In the genomic region with DNA sequence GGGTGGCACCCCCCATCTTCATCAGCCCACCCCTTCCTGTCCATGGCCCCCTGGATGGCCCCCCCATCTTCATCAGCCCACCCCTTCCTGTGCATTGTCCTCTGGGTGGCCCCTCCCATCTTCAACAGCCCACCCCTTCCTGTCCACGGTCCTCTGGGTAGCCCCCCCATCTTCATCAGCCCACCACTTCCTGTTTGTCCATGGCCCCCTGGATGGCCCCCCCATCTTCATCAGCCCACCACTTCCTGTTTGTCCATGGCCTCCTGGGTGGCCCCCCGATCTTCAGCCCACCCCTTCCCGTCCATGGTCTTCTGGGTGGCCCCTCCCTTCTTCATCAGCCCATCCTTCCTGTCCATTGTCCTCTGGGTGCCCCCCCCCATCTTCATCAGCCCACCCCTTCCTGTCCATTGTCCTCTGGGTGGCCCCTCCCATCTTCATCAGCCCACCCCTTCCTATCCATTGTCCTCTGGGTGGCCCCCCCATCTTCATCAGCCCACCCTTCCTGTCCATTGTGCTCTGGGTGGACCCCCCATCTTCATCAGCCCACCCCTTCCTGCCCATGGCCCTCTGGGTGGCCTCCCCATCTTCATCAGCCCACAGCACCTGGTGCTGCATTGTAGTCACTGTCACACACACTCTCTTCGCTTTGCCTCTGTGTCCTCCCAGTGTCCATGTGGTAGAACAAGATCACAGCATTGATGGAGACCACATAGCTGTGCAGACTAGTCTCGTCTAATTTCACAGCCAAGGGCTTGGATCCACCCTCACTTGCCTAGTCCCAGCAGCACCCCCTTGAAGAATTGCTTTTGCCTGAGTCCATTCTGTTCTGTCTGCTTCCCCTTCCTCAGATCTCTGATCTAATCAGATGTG, we compare ENCODE assay signal across 17 cellular contexts.
"Had no signal": no experiment of that assay in that cellular context is flagged by ENCODE, and none has a peak within 500 bp of the region (broad histone marks: within the 10 kb centered on the region; RNA-seq: fewer than 3 reads in every experiment).

No MANE protein-coding gene starts in this region.

- H3K9me3 Mint-ChIP-seq: activated naive CD4-positive, alpha-beta T cell treated with anti-CD3 and anti-CD28 coated beads, Interleukin-2, amount 10 ng/mL, durations not matched to agents 7 days and 5 days; activated T-cell treated with anti-CD3 and anti-CD28 coated beads, Interleukin-2, amount 50 U/mL, for 24 hours; activated T-helper 2 cell treated with anti-CD3 and anti-CD28 coated beads, Interferon-gamma antibody, Interleukin-2, Interleukin-4, amounts not matched to agents 10 μg/mL and 5 μg/mL and 100 μg/mL, durations not matched to agents 14 hours and 24 hours and 36 hours; dendritic cell treated with granulocyte-macrophage colony-stimulating factor and Interleukin-4, amounts not matched to agents 40 ng/mL and 50 ng/mL, for 4 days; memory B cell; T-helper 1 cell treated with Interleukin-12 subunit alpha and Interleukin-12 subunit beta and Interleukin-4 antibody, amounts not matched to agents 30 μg/mL and 1 μg/mL, for 36 hours; type B pancreatic cell had no signal

- H3K9me3 ChIP-seq: ascending aorta, esophagus squamous epithelium, psoas muscle, stomach had no signal

- H3K4me3 Mint-ChIP-seq: activated naive CD4-positive, alpha-beta T cell treated with anti-CD3 and anti-CD28 coated beads, Interleukin-2, amount 10 ng/mL, durations not matched to agents 7 days and 5 days; activated T-cell treated with anti-CD3 and anti-CD28 coated beads, Interleukin-2, amount 50 U/mL, for 24 hours; dendritic cell treated with granulocyte-macrophage colony-stimulating factor and Interleukin-4, amounts not matched to agents 40 ng/mL and 50 ng/mL, for 4 days; memory B cell; naive thymus-derived CD4-positive, alpha-beta T cell; T-helper 1 cell treated with Interleukin-12 subunit alpha and Interleukin-12 subunit beta and Interleukin-4 antibody, amounts not matched to agents 30 μg/mL and 1 μg/mL, for 36 hours; type B pancreatic cell had no signal

- H3K27ac ChIP-seq: ascending aorta, esophagus squamous epithelium, psoas muscle, stomach had no signal

- H3K27ac Mint-ChIP-seq: activated naive CD4-positive, alpha-beta T cell treated with anti-CD3 and anti-CD28 coated beads, Interleukin-2, amount 10 ng/mL, durations not matched to agents 7 days and 5 days; activated T-cell treated with anti-CD3 and anti-CD28 coated beads, Interleukin-2, amount 50 U/mL, for 24 hours; activated T-helper 2 cell treated with anti-CD3 and anti-CD28 coated beads, Interferon-gamma antibody, Interleukin-2, Interleukin-4, amounts not matched to agents 10 μg/mL and 5 μg/mL and 100 μg/mL, durations not matched to agents 14 hours and 24 hours and 36 hours; dendritic cell treated with granulocyte-macrophage colony-stimulating factor and Interleukin-4, amounts not matched to agents 40 ng/mL and 50 ng/mL, for 4 days; memory B cell; T-helper 1 cell treated with Interleukin-12 subunit alpha and Interleukin-12 subunit beta and Interleukin-4 antibody, amounts not matched to agents 30 μg/mL and 1 μg/mL, for 36 hours; type B pancreatic cell had no signal

- H3K4me3 ChIP-seq: ascending aorta, esophagus squamous epithelium, psoas muscle, stomach had no signal

- DNase-seq: activated CD4-positive, alpha-beta T cell treated with anti-CD3 and anti-CD28 coated beads, Interleukin-2, amount 50 U/mL, for 4 hours; activated naive CD4-positive, alpha-beta T cell treated with anti-CD3 and anti-CD28 coated beads, Interleukin-2, amount 10 ng/mL, durations not matched to agents 7 days and 5 days; activated T-cell treated with anti-CD3 and anti-CD28 coated beads, Interleukin-2, amount 50 U/mL, for 24 hours; cerebellar nuclear complex; effector CD8-positive, alpha-beta T cell; esophagus squamous epithelium; psoas muscle; right cardiac atrium; stomach had no signal

- H3K4me1 Mint-ChIP-seq: activated naive CD4-positive, alpha-beta T cell treated with anti-CD3 and anti-CD28 coated beads, Interleukin-2, amount 10 ng/mL, durations not matched to agents 7 days and 5 days; memory B cell had no signal

- ATAC-seq: naive thymus-derived CD4-positive, alpha-beta T cell; psoas muscle had no signal

- H3K36me3 ChIP-seq: ascending aorta, esophagus squamous epithelium, stomach had no signal

- H3K27me3 ChIP-seq: ascending aorta, stomach had no signal

- H3K27me3 Mint-ChIP-seq: activated T-cell treated with anti-CD3 and anti-CD28 coated beads, Interleukin-2, amount 50 U/mL, for 24 hours; dendritic cell treated with granulocyte-macrophage colony-stimulating factor and Interleukin-4, amounts not matched to agents 40 ng/mL and 50 ng/mL, for 4 days; naive thymus-derived CD4-positive, alpha-beta T cell; type B pancreatic cell had no signal

- FAIRE-seq: endothelial cell of umbilical vein had no signal
